8 cellular contexts compared by ENCODE assay signal in genomic region chr10:117226813-117227451, GRCh38. TPM values are rescaled to one million over a fixed set of nuclear protein-coding genes. Genes with fewer than 3 reads are reported as not detected.
DNase-seq lines count a peak whose midpoint lies in the region; ATAC-seq and TF ChIP-seq lines count a peak whose summit lies in the region.

No MANE protein-coding gene starts in this region.

- peaks cover 16 to 18% of the 10 kb centered on the region in 2 experiments for H3K9me3 Mint-ChIP-seq in H9

- H4K20me1 ChIP-seq in H9 (ENCODE audit: control insufficient read depth, insufficient read depth, insufficient read length) (no peaks in the 10 kb centered on the region), PC-3 (ENCODE audit: low read length) (no peaks in the 10 kb centered on the region)

- H3K23ac ChIP-seq in H9 (ENCODE audit: insufficient read length, low read depth, low read length): no peak overlapping the region

- intact Hi-C loops in PC-3 (cut with micrococcal nuclease) (no loop called here), upper lobe of right lung (cut with DNase I) (loop anchor here (10.0 kb wide), 1 partner anchor 238 kb away; no protein-coding TSS in a partner anchor)

- H4K91ac ChIP-seq in H9 (ENCODE audit: insufficient read length, low read depth, low read length): no peak overlapping the region

- H3K9ac ChIP-seq in H9 (ENCODE audit: extremely low read depth, insufficient read length, low read length) (no peak overlapping the region), PC-3 (ENCODE audit: low read length) (no peak overlapping the region)

- no TSS peak for BruUV-seq in PC-3 (replicated peaks; lab: Mats Ljungman, UMichigan)

- H3F3A ChIP-seq in PC-3 (ENCODE audit: low read length, unreplicated experiment): no peaks in the 10 kb centered on the region

- no peak overlapping the region for H3T11ph ChIP-seq in H9 (ENCODE audit: low read length)

- H3K4ac ChIP-seq in H9 (ENCODE audit: low read depth, low read length): no peak overlapping the region

- no peaks in the 10 kb centered on the region for H3K79me2 ChIP-seq in H9 (ENCODE audit: insufficient read depth, low read length)
- H3K79me2 ChIP-seq in PC-3 (ENCODE audit: low read length): no peaks in the 10 kb centered on the region

- H3K4me2 ChIP-seq in H9 (ENCODE audit: insufficient read depth, insufficient read length, low read length) (no peak overlapping the region), PC-3 (ENCODE audit: low read length) (no peak overlapping the region)

- no peak overlapping the region for H2BK15ac ChIP-seq in H9 (ENCODE audit: low read depth, low read length)

- no peaks in the 10 kb centered on the region for H3K79me1 ChIP-seq in H9 (ENCODE audit: insufficient read depth, low read depth, low read length, poor library complexity, severe bottlenecking)

- H2AK5ac ChIP-seq in H9 (ENCODE audit: insufficient read length, low read length): no peak overlapping the region

- no peaks in the 10 kb centered on the region for H3K9me2 ChIP-seq in PC-3 (replicated peaks; ENCODE audit: low read length)

- TF ChIP-seq CTCF in H9 (conservative IDR thresholded peaks at IDR 0.05) (peak; percentile 84), PC-3 (conservative IDR thresholded peaks at IDR 0.05; ENCODE audit: low read depth, low read length) (peak; percentile 77), fibroblast of the aortic adventitia (IDR thresholded peaks at IDR 0.05; ENCODE audit: insufficient read depth, low read length) (peak; percentile 43), upper lobe of right lung (IDR thresholded peaks at IDR 0.05) (peak; percentile 40), omental fat pad (IDR thresholded peaks at IDR 0.05) (no peak)

- H3K23me2 ChIP-seq in H9 (ENCODE audit: insufficient read length, low read depth, low read length, poor library complexity, severe bottlenecking): no peaks in the 10 kb centered on the region

- H3K27me3 ChIP-seq in H9 (ENCODE audit: insufficient read depth, low read length) (no peaks in the 10 kb centered on the region), PC-3 (ENCODE audit: low read length) (no peaks in the 10 kb centered on the region; the same call in 1 of the 2 replicates), upper lobe of right lung (peaks cover 8% of the 10 kb centered on the region)

- no peak overlapping the region for H2BK5ac ChIP-seq in H9 (ENCODE audit: insufficient read length, low read length)

- in situ Hi-C loops in G401 (cut with HindIII; ENCODE audit: low sequenced_read_pairs): no loop called here

- H3K18ac ChIP-seq in H9 (ENCODE audit: insufficient read length, low read depth, low read length): no peak overlapping the region

- POLR2A ChIA-PET in PC-3 (lab: Charles Lee; ENCODE audit: unreplicated experiment): no interaction called here

- H3K4me3 Mint-ChIP-seq in H9: no peak overlapping the region

- peaks cover 15 to 33% of the 10 kb centered on the region in 2 experiments for H3K4me1 Mint-ChIP-seq in H9

- no peak overlapping the region for H2BK20ac ChIP-seq in H9 (ENCODE audit: low read depth, low read length, poor library complexity, severe bottlenecking)

- no peak overlapping the region for H2BK12ac ChIP-seq in H9 (ENCODE audit: insufficient read length, low read depth, low read length)

- no CpG with 5 or more reads among the region's 10 CpGs for WGBS in H9 (ENCODE audit: extremely low coverage, insufficient read length, low lambda C conversion rate)

- H4K5ac ChIP-seq in H9 (ENCODE audit: insufficient read length, low read depth, low read length): no peak overlapping the region

- DNase-seq in D341Med (ENCODE audit: low spot score): peak; percentile 64
- peak; percentile 71 for DNase-seq in H9
- peak; percentile 56 for DNase-seq in PC-3
- DNase-seq in fibroblast of the aortic adventitia (ENCODE audit: low read depth): peak; percentile 16
- no peak for DNase-seq in upper lobe of right lung
- no peak for DNase-seq in G401 (ENCODE audit: low spot score)
- no peak for DNase-seq in omental fat pad (ENCODE audit: low spot score)

- peaks cover 24% of the 10 kb centered on the region for H3K27me3 Mint-ChIP-seq in H9 (ENCODE audit: low read depth)

- H3K4me1 ChIP-seq in H9 (ENCODE audit: insufficient read depth, low read length) (no peaks in the 10 kb centered on the region; the same call in 1 of the 2 replicates), PC-3 (ENCODE audit: insufficient read depth, low read length) (peaks cover under 1% of the 10 kb centered on the region; the same call in 1 of the 2 replicates), upper lobe of right lung (no peaks in the 10 kb centered on the region)

- no peak overlapping the region for H2AFZ ChIP-seq in H9 (ENCODE audit: low read length)
- H2AFZ ChIP-seq in PC-3 (ENCODE audit: low read length): no peak overlapping the region

- H3K36me3 Mint-ChIP-seq in H9 (ENCODE audit: insufficient read depth in 1 of 3, low read depth in 3 of 3): peaks cover 3 to 9% (median 5%) of the 10 kb centered on the region in 3 experiments; a peak in 5 of 7 replicates

- H3K14ac ChIP-seq in H9 (ENCODE audit: insufficient read depth, low read length): no peak overlapping the region

- H3K9me3 ChIP-seq in H9 (ENCODE audit: control insufficient read depth, low read depth, low read length): no peaks in the 10 kb centered on the region
- H3K9me3 ChIP-seq in PC-3 (ENCODE audit: low read length): no peaks in the 10 kb centered on the region
- H3K9me3 ChIP-seq in upper lobe of right lung: no peaks in the 10 kb centered on the region

- CTCF ChIA-PET in PC-3 (lab: Charles Lee): interaction anchor here (1.0 kb wide), 2 partner anchors 92 to 94 kb away, joined by 3 to 4 read pairs; no protein-coding TSS in a partner anchor

- H3K36me3 ChIP-seq in PC-3 (ENCODE audit: low read depth, low read length) (no peaks in the 10 kb centered on the region), upper lobe of right lung (no peaks in the 10 kb centered on the region)

- no peak overlapping the region for H2BK120ac ChIP-seq in H9 (ENCODE audit: low read depth, low read length, poor library complexity, severe bottlenecking)

- H4K8ac ChIP-seq in H9 (replicated peaks; ENCODE audit: insufficient read length, low read depth, low read length): no peak overlapping the region

- peak; percentile 57 for ATAC-seq in PC-3
- peak; percentile 71 for ATAC-seq in upper lobe of right lung
- ATAC-seq in omental fat pad (ENCODE audit: low FRiP score): no peak
- ATAC-seq in GM19324 (IDR thresholded peaks at IDR 0.05; ENCODE audit: low FRiP score, unreplicated experiment): no peak

- no peak overlapping the region for H3K27ac Mint-ChIP-seq in H9

- no peak overlapping the region for H3K56ac ChIP-seq in H9 (ENCODE audit: insufficient read length, low read depth, low read length)

- H3K4me3 ChIP-seq in PC-3 (ENCODE audit: low read length) (no peak overlapping the region), fibroblast of the aortic adventitia (ENCODE audit: low read depth, low read length) (no peak overlapping the region), upper lobe of right lung (no peak overlapping the region)

- H3K27ac ChIP-seq in H9 (ENCODE audit: insufficient read length, low read depth, low read length) (no peak overlapping the region), PC-3 (ENCODE audit: low read length) (no peak overlapping the region), upper lobe of right lung (no peak overlapping the region)

RNA-seq across cellular contexts. Expression of gene SLC18A2, which starts 14.0 kb away (rescaled TPM):
- total RNA-seq in H9 (2021) (3.0 and 4.0 TPM in 2 replicates), PC-3 (2014; rRNA removed) (not detected in 2 replicates), fibroblast of the aortic adventitia (ENCODE audit: low replicate concordance) (under 0.01 TPM in 1 of 2 replicates, not detected in the other), upper lobe of right lung (5.2 TPM), omental fat pad (1 to 10 TPM in 1 of 4 donors, under 1 TPM in 2, not detected in 1; 0.60 to 1.7 (median 0.93) TPM)
- not detected in 2 replicates for total RNA-seq in G401 (2014; rRNA removed; shearing (Covaris generic))

RNA-seq across cellular contexts. Expression of gene KCNK18, which starts 29.6 kb away (rescaled TPM):
- not detected in 2 replicates for total RNA-seq in H9 (2021)
- total RNA-seq in PC-3 (2014; rRNA removed): not detected in 2 replicates
- not detected in 2 replicates for total RNA-seq in fibroblast of the aortic adventitia (ENCODE audit: low replicate concordance)
- not detected for total RNA-seq in upper lobe of right lung
- total RNA-seq in G401 (2014; rRNA removed; shearing (Covaris generic)): not detected in 2 replicates
- not detected for total RNA-seq in omental fat pad

Comparison
In these comparisons a context has a peak if more than half of its experiments do, and no peak if none do; other contexts are left out.
1. DNase-seq: peak in D341Med (single experiment), H9 (single experiment), PC-3 (single experiment) and fibroblast of the aortic adventitia (single experiment); none in upper lobe of right lung (single experiment), G401 (single experiment) and omental fat pad (single experiment).
2. CTCF ChIP-seq: peak in H9 (single experiment), PC-3 (single experiment), fibroblast of the aortic adventitia (single experiment) and upper lobe of right lung (single experiment); none in omental fat pad (0 of 3).
3. ATAC-seq: peak in PC-3 (single experiment) and upper lobe of right lung (single experiment); none in omental fat pad (single experiment) and GM19324 (single experiment).